8 cellular contexts compared by ENCODE assay signal in the genomic region with DNA sequence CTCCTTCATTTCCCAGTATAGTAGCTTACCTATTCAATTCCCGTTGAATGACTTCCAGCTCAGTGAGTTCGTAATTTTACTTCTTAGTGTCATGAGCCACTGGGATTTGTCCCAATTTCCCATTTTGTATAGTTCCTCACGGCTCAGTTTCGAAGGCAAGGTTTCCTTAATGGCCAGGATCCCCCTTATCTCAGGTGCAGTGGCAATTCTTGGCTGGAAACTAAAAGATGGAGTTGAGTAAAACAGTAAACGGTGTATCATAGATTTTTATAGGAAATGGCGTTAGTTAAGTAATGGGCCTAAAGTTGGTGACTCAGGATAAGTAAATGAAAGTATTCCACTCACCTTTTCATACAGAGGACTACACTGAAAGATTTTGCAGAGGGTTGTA. TPM values are rescaled to one million over a fixed set of nuclear protein-coding genes. Genes with fewer than 3 reads are reported as not detected.
DNase-seq lines count a peak whose midpoint lies in the region; ATAC-seq lines count a peak whose summit lies in the region.

No MANE protein-coding gene starts in this region.

- H3K4me3 ChIP-seq in ACC112 (ENCODE audit: low read depth, low read length) (peak overlapping the region; percentile 82), muscle layer of duodenum (ENCODE audit: low read depth in 1 of 2, low read length in 2 of 2) (peak overlapping the region; percentile 89 to 97)

- no peaks in the 10 kb centered on the region for H3K27me3 ChIP-seq in ACC112 (ENCODE audit: insufficient read depth, low read length)
- H3K27me3 ChIP-seq in muscle layer of duodenum (ENCODE audit: low read depth, low read length), result no peaks in the 10 kb centered on the region

- DNase-seq in cerebellar cortex (ENCODE audit: low spot score) (peak; percentile 36), DMS153 (lab: John Stamatoyannopoulos, UW) (no peak), NCI-H2171 treated with DMSO at 0.1 percent for 48 hours (lab: John Stamatoyannopoulos, UW) (no peak), HT-29 (ENCODE audit: low spot score) (no peak)

- H3K9me3 Mint-ChIP-seq in IgD-negative memory B cell, result no peaks in the 10 kb centered on the region

- ATAC-seq in GM21390 (IDR thresholded peaks at IDR 0.05; ENCODE audit: unreplicated experiment), result no peak

- H3K4me1 ChIP-seq in ACC112 (ENCODE audit: control insufficient read depth, insufficient read depth, low read length, unreplicated experiment) (peaks cover 29% of the 10 kb centered on the region), muscle layer of duodenum (ENCODE audit: control insufficient read depth in 1 of 2, insufficient read depth in 2 of 2, low read length in 2 of 2) (peaks cover 6 to 26% of the 10 kb centered on the region in 2 donors)

- H3K4me1 Mint-ChIP-seq in IgD-negative memory B cell, result peaks cover 22 to 31% (median 23%) of the 10 kb centered on the region in 3 donors

- peak overlapping the region; percentile 80 to 96 (median 95) for H3K27ac Mint-ChIP-seq in IgD-negative memory B cell

- H3K79me2 ChIP-seq in ACC112 (ENCODE audit: control insufficient read depth, insufficient read depth, low read length, unreplicated experiment), result peaks cover 13% of the 10 kb centered on the region

- H3K36me3 ChIP-seq in ACC112 (ENCODE audit: insufficient read depth, low read length) (peaks cover 16% of the 10 kb centered on the region), muscle layer of duodenum (ENCODE audit: control insufficient read depth in 1 of 2, insufficient read depth in 2 of 2, low read length in 2 of 2) (peaks cover 18 to 33% of the 10 kb centered on the region in 2 donors)

- H3K4me3 Mint-ChIP-seq in IgD-negative memory B cell, result peak overlapping the region; percentile 70 to 96 (median 91)

- H2AFZ ChIP-seq in ACC112 (ENCODE audit: low read length, unreplicated experiment), result peak overlapping the region; percentile 41

- H3K36me3 Mint-ChIP-seq in IgD-negative memory B cell, result no peaks in the 10 kb centered on the region

- H3K9me3 ChIP-seq in muscle layer of duodenum (ENCODE audit: control insufficient read depth in 1 of 2, low read length in 2 of 2), result no peaks in the 10 kb centered on the region

- H3K27ac ChIP-seq in ACC112 (ENCODE audit: low read depth, low read length), result peak overlapping the region; percentile 72
- peak overlapping the region; percentile 74 for H3K27ac ChIP-seq in muscle layer of duodenum (ENCODE audit: low read length)

- H3K27me3 Mint-ChIP-seq in IgD-negative memory B cell, result no peaks in the 10 kb centered on the region

RNA-seq across cellular contexts. Expression of gene LMLN, which starts 0.5 kb away (rescaled TPM):
- polyA plus RNA-seq in IgD-negative memory B cell, result 1.3 TPM
- total RNA-seq in HT-29 (2014; rRNA removed; shearing (Covaris generic)), result 1.1 and 1.3 TPM in 2 replicates

RNA-seq across cellular contexts. Expression of gene RPL35A, which starts 9.5 kb away (rescaled TPM):
- polyA plus RNA-seq in IgD-negative memory B cell, result 1,996 TPM
- total RNA-seq in HT-29 (2014; rRNA removed; shearing (Covaris generic)), result 587 and 710 TPM in 2 replicates
